1 cellular context compared by ENCODE assay signal in the genomic region with DNA sequence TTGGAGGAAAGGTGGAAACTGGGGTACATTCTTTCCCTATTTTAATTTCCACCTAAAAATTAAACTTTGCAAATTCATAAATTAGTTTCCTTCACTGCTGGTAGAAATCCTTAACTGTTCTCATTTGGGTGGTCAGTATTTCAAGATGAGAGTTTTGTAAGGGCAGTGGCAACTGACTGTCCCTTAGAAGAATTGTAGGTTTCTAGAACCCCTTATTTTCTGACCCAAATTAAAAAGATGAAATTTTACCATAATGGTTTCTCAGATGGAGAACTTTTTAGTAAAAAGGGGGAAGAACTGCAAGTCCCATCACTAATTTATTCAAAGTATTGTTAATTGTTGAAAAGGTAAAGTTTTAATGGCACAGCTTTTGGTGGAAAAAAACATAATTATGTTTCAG.
TF ChIP-seq lines count a peak whose summit lies in the region.

No MANE protein-coding gene starts in this region.

TF ChIP-seq in GM23338, 12 proteins besides CTCF, POLR2A, EP300 and RAD21 (continued from another document):
- TF ChIP-seq, protein P1, sequence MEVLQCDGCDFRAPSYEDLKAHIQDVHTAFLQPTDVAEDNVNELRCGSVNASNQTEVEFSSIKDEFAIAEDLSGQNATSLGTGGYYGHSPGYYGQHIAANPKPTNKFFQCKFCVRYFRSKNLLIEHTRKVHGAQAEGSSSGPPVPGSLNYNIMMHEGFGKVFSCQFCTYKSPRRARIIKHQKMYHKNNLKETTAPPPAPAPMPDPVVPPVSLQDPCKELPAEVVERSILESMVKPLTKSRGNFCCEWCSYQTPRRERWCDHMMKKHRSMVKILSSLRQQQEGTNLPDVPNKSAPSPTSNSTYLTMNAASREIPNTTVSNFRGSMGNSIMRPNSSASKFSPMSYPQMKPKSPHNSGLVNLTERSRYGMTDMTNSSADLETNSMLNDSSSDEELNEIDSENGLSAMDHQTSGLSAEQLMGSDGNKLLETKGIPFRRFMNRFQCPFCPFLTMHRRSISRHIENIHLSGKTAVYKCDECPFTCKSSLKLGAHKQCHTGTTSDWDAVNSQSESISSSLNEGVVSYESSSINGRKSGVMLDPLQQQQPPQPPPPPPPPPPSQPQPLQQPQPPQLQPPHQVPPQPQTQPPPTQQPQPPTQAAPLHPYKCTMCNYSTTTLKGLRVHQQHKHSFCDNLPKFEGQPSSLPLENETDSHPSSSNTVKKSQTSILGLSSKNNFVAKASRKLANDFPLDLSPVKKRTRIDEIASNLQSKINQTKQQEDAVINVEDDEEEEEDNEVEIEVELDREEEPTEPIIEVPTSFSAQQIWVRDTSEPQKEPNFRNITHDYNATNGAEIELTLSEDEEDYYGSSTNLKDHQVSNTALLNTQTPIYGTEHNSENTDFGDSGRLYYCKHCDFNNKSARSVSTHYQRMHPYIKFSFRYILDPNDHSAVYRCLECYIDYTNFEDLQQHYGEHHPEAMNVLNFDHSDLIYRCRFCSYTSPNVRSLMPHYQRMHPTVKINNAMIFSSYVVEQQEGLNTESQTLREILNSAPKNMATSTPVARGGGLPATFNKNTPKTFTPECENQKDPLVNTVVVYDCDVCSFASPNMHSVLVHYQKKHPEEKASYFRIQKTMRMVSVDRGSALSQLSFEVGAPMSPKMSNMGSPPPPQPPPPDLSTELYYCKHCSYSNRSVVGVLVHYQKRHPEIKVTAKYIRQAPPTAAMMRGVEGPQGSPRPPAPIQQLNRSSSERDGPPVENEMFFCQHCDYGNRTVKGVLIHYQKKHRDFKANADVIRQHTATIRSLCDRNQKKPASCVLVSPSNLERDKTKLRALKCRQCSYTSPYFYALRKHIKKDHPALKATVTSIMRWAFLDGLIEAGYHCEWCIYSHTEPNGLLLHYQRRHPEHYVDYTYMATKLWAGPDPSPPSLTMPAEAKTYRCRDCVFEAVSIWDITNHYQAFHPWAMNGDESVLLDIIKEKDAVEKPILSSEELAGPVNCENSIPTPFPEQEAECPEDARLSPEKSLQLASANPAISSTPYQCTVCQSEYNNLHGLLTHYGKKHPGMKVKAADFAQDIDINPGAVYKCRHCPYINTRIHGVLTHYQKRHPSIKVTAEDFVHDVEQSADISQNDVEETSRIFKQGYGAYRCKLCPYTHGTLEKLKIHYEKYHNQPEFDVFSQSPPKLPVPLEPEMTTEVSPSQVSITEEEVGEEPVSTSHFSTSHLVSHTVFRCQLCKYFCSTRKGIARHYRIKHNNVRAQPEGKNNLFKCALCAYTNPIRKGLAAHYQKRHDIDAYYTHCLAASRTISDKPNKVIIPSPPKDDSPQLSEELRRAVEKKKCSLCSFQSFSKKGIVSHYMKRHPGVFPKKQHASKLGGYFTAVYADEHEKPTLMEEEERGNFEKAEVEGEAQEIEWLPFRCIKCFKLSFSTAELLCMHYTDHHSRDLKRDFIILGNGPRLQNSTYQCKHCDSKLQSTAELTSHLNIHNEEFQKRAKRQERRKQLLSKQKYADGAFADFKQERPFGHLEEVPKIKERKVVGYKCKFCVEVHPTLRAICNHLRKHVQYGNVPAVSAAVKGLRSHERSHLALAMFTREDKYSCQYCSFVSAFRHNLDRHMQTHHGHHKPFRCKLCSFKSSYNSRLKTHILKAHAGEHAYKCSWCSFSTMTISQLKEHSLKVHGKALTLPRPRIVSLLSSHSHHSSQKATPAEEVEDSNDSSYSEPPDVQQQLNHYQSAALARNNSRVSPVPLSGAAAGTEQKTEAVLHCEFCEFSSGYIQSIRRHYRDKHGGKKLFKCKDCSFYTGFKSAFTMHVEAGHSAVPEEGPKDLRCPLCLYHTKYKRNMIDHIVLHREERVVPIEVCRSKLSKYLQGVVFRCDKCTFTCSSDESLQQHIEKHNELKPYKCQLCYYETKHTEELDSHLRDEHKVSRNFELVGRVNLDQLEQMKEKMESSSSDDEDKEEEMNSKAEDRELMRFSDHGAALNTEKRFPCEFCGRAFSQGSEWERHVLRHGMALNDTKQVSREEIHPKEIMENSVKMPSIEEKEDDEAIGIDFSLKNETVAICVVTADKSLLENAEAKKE (CRISPR knock-in tag; IDR thresholded peaks at IDR 0.05) = no peak
